Comparison of ENCODE assay signal across 10 cellular contexts in genomic region chr1:213989740-213990472, GRCh38. TPM values are rescaled to one million over a fixed set of nuclear protein-coding genes. Genes with fewer than 3 reads are reported as not detected.
DNase-seq lines count a peak whose midpoint lies in the region; ATAC-seq, FAIRE-seq and TF ChIP-seq lines count a peak whose summit lies in the region.
"Had no signal": no experiment of that assay in that cellular context is flagged by ENCODE, and none has a peak within 500 bp of the region (broad histone marks: within the 10 kb centered on the region; RNA-seq: fewer than 3 reads in every experiment).

No MANE protein-coding gene starts in this region.

- no CpG with 5 or more reads among the region's 5 CpGs for WGBS in H9 (ENCODE audit: extremely low coverage, insufficient read length, low lambda C conversion rate)

- no peak overlapping the region for H2BK20ac ChIP-seq in H9 (ENCODE audit: low read depth, low read length, poor library complexity, severe bottlenecking)

- no peaks in the 10 kb centered on the region; a peak in 1 of 5 replicates for H3K9me3 Mint-ChIP-seq in H9

- peak overlapping the region; percentile 91 for H3K4me3 ChIP-seq in endocrine pancreas (ENCODE audit: control insufficient read depth, insufficient read depth, low read length)
- H3K4me3 ChIP-seq in osteoblast (ENCODE audit: insufficient read depth, low read length), result peak overlapping the region; percentile 82

- FAIRE-seq in H54 (lab: Jason Lieb, UNC), result no peak

- no peak overlapping the region for H2BK12ac ChIP-seq in H9 (ENCODE audit: insufficient read length, low read depth, low read length)

- no peak overlapping the region for H3T11ph ChIP-seq in H9 (ENCODE audit: low read length)

- no peak for ATAC-seq in HG03097 (IDR thresholded peaks at IDR 0.05; ENCODE audit: low FRiP score, unreplicated experiment)
- no peak for ATAC-seq in GM21367 (IDR thresholded peaks at IDR 0.05; ENCODE audit: unreplicated experiment)

- H3K79me2 ChIP-seq in H9 (ENCODE audit: insufficient read depth, low read length), result no peaks in the 10 kb centered on the region
- no peaks in the 10 kb centered on the region for H3K79me2 ChIP-seq in osteoblast (ENCODE audit: insufficient read depth, low read length)

- no peak overlapping the region for H4K91ac ChIP-seq in H9 (ENCODE audit: insufficient read length, low read depth, low read length)

- peaks cover 21% of the 10 kb centered on the region for H3K23me2 ChIP-seq in H9 (ENCODE audit: insufficient read length, low read depth, low read length, poor library complexity, severe bottlenecking)

- no peaks in the 10 kb centered on the region for H3K9me3 ChIP-seq in H9 (ENCODE audit: control insufficient read depth, low read depth, low read length)
- no peaks in the 10 kb centered on the region for H3K9me3 ChIP-seq in endocrine pancreas (ENCODE audit: control insufficient read depth, low read length)
- H3K9me3 ChIP-seq in osteoblast (ENCODE audit: low read depth, low read length), result no peaks in the 10 kb centered on the region

- no peaks in the 10 kb centered on the region for H3K36me3 Mint-ChIP-seq in H9 (ENCODE audit: insufficient read depth in 1 of 3, low read depth in 3 of 3)

- H3K27ac Mint-ChIP-seq in H9, result no peak overlapping the region
- H3K27ac Mint-ChIP-seq: dendritic cell treated with granulocyte-macrophage colony-stimulating factor and Interleukin-4, amounts not matched to agents 40 ng/mL and 50 ng/mL, for 4 days had no signal

- H2BK15ac ChIP-seq in H9 (ENCODE audit: low read depth, low read length), result no peak overlapping the region

- H3K27ac ChIP-seq in H9 (ENCODE audit: insufficient read length, low read depth, low read length) (no peak overlapping the region), osteoblast (ENCODE audit: low read depth, low read length) (no peak overlapping the region)

- H3K79me1 ChIP-seq in H9 (ENCODE audit: insufficient read depth, low read depth, low read length, poor library complexity, severe bottlenecking), result no peaks in the 10 kb centered on the region

- H3K18ac ChIP-seq in H9 (ENCODE audit: insufficient read length, low read depth, low read length), result no peak overlapping the region

- no peaks in the 10 kb centered on the region for H4K20me1 ChIP-seq in H9 (ENCODE audit: control insufficient read depth, insufficient read depth, insufficient read length)
- no peaks in the 10 kb centered on the region for H4K20me1 ChIP-seq in osteoblast (ENCODE audit: insufficient read depth, low read length)

- H4K5ac ChIP-seq in H9 (ENCODE audit: insufficient read length, low read depth, low read length), result no peak overlapping the region

- intact Hi-C loops in posterior vena cava (cut with DNase I), result no loop called here

- H3K4me2 ChIP-seq in H9 (ENCODE audit: insufficient read depth, insufficient read length, low read length), result peak overlapping the region; percentile 93
- peak overlapping the region; percentile 98 for H3K4me2 ChIP-seq in osteoblast (ENCODE audit: insufficient read depth, low read length)

- H2AFZ ChIP-seq in H9 (ENCODE audit: low read length) (no peak overlapping the region), osteoblast (ENCODE audit: low read length) (peak overlapping the region; percentile 96)

- no peak for TF ChIP-seq POLR2A in H54 (IDR thresholded peaks at IDR 0.05; ENCODE audit: low read depth, low read length)

- H3K56ac ChIP-seq in H9 (ENCODE audit: insufficient read length, low read depth, low read length), result no peak overlapping the region

- peaks cover 36 to 49% of the 10 kb centered on the region in 2 experiments for H3K4me1 Mint-ChIP-seq in H9

- no peak overlapping the region for H3K23ac ChIP-seq in H9 (ENCODE audit: insufficient read length, low read depth, low read length)

- no peak overlapping the region for H4K8ac ChIP-seq in H9 (replicated peaks; ENCODE audit: insufficient read length, low read depth, low read length)

- H3K27me3 ChIP-seq in H9 (ENCODE audit: insufficient read depth, low read length), result peaks cover 32% of the 10 kb centered on the region; the same call in 1 of the 2 replicates
- H3K27me3 ChIP-seq in endocrine pancreas (ENCODE audit: control insufficient read depth, insufficient read depth, low read length), result no peaks in the 10 kb centered on the region
- peaks cover 44% of the 10 kb centered on the region for H3K27me3 ChIP-seq in osteoblast (ENCODE audit: insufficient read depth, low read length)

- no peak overlapping the region for H2BK5ac ChIP-seq in H9 (ENCODE audit: insufficient read length, low read length)

- H3K14ac ChIP-seq in H9 (ENCODE audit: insufficient read depth, low read length), result no peak overlapping the region

- no peak overlapping the region for H3K9ac ChIP-seq in H9 (ENCODE audit: extremely low read depth, insufficient read length, low read length)
- H3K9ac ChIP-seq in endocrine pancreas (ENCODE audit: control insufficient read depth, insufficient read depth, low read length), result peak overlapping the region; percentile 94

- no peaks in the 10 kb centered on the region for H3K36me3 ChIP-seq in endocrine pancreas (ENCODE audit: control insufficient read depth, insufficient read depth, low read length)
- no peaks in the 10 kb centered on the region for H3K36me3 ChIP-seq in osteoblast (ENCODE audit: insufficient read depth, low read length)

- no peak overlapping the region for H2BK120ac ChIP-seq in H9 (ENCODE audit: low read depth, low read length, poor library complexity, severe bottlenecking)

- H3K4ac ChIP-seq in H9 (ENCODE audit: low read depth, low read length), result no peak overlapping the region

- TF ChIP-seq CTCF in H9 (conservative IDR thresholded peaks at IDR 0.05), result no peak
- no peak for TF ChIP-seq CTCF in osteoblast (IDR thresholded peaks at IDR 0.05; ENCODE audit: extremely low read depth, low read depth, low read length)

- peaks cover 87% of the 10 kb centered on the region for H3K27me3 Mint-ChIP-seq in H9 (ENCODE audit: low read depth)

- H3K4me3 Mint-ChIP-seq in H9, result peak overlapping the region; percentile 81 to 92

- H2AK5ac ChIP-seq in H9 (ENCODE audit: insufficient read length, low read length), result no peak overlapping the region

- DNase-seq in H9 (no peak), NCI-H2227 treated with DMSO at 0.1 percent for 48 hours (lab: John Stamatoyannopoulos, UW) (peak; percentile 14), osteoblast (ENCODE audit: insufficient read length, low spot score, missing footprints) (no peak), posterior vena cava (ENCODE audit: low spot score) (no peak), H54 (ENCODE audit: insufficient read length, low spot score) (no peak)
- DNase-seq: NK-92 treated with Interleukin-12 subunit alpha and Interleukin-12 subunit beta, amount 100 ng/mL, for 24 hours had no signal

- H3K4me1 ChIP-seq in H9 (ENCODE audit: insufficient read depth, low read length), result no peaks in the 10 kb centered on the region
- peaks cover 25% of the 10 kb centered on the region for H3K4me1 ChIP-seq in endocrine pancreas (ENCODE audit: control insufficient read depth, insufficient read depth, low read length)
- peaks cover 10% of the 10 kb centered on the region for H3K4me1 ChIP-seq in osteoblast (ENCODE audit: insufficient read depth, low read length)

RNA-seq across cellular contexts. Expression of gene PROX1, which starts 2.1 kb away (rescaled TPM):
- total RNA-seq in H9 (2021) (0.72 and 0.83 TPM in 2 replicates), osteoblast (under 0.01 TPM in 2 replicates), posterior vena cava (10 to 100 TPM in 1 of 2 donors, 1 to 10 TPM in 1; 8.8 to 13.7 TPM)
